In the genomic region with DNA sequence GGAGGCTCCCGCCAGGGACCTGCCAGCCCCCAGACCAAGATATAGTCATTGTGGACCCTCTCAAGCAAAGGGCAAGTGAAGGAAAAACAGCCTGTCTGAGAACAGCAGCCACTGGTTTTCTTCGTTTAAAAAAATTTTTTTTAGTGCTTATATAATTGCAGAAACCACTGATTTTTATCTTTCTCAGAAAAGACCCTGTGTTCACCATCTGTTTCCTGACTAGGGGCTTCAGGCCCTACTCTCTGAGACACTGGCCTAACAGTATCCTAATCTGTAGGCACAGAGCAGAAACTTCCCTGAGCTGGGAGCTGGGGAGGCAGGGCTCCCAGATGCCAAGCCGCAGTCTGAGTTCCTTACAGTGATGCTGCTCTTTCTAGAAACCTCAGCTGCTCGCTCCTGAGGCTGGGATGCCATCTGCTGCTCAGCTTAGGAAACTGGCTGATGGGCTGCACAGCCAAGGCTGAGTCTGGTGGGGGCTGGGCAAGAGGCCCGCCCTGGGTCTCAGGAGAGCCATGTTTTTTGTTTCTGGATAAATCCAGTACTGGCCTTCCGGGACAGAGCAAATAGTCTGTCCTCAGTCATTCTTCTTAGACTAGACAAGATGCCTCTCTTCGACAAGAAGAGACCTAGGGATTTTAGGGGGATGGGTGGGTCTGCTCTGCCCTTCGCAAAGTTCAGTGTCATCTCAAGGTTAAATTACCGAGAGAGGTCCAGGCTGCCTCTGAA, we compare ENCODE assay signal across 8 cellular contexts. TPM values are rescaled to one million over a fixed set of nuclear protein-coding genes. Genes with fewer than 3 reads are reported as not detected.
A peak's percentile ranks its signal among the peaks of the same experiment; 100 is the strongest.
DNase-seq lines count a peak whose midpoint lies in the region; ATAC-seq and TF ChIP-seq lines count a peak whose summit lies in the region.

No MANE protein-coding gene starts in this region.

- H3K36me3 Mint-ChIP-seq in activated T-helper 2 cell treated with anti-CD3 and anti-CD28 coated beads, Interferon-gamma antibody, Interleukin-2, Interleukin-4, amounts not matched to agents 10 μg/mL and 5 μg/mL and 100 μg/mL, durations not matched to agents 14 hours and 24 hours and 36 hours (ENCODE audit: low read depth), result no peaks in the 10 kb centered on the region

- H3K9me3 ChIP-seq in neuron (ENCODE audit: low read length), result no peaks in the 10 kb centered on the region

- DNase-seq in COR-L47 (lab: John Stamatoyannopoulos, UW) (peak; percentile 90), LoVo (ENCODE audit: low spot score) (peak; percentile 66), RWPE1 (ENCODE audit: low spot score) (peak; percentile 96), fibroblast of villous mesenchyme (ENCODE audit: low read depth) (peak; percentile 91)
- DNase-seq in activated T-helper 2 cell treated with anti-CD3 and anti-CD28 coated beads, Interferon-gamma antibody, Interleukin-2, Interleukin-4, amounts not matched to agents 10 μg/mL and 5 μg/mL and 100 μg/mL, durations not matched to agents 14 hours and 24 hours and 36 hours (ENCODE audit: low spot score), result peak; percentile 57

- TF ChIP-seq CTCF in RWPE1 (conservative IDR thresholded peaks at IDR 0.05; ENCODE audit: low read depth), result peak; percentile 99
- TF ChIP-seq CTCF in fibroblast of villous mesenchyme (IDR thresholded peaks at IDR 0.05; ENCODE audit: insufficient read depth, low read depth, low read length), result peak; percentile 97

- no peak overlapping the region for H3K27ac Mint-ChIP-seq in activated T-helper 2 cell treated with anti-CD3 and anti-CD28 coated beads, Interferon-gamma antibody, Interleukin-2, Interleukin-4, amounts not matched to agents 10 μg/mL and 5 μg/mL and 100 μg/mL, durations not matched to agents 14 hours and 24 hours and 36 hours

- CTCF ChIA-PET in RWPE1 (lab: Yijun Ruan, JAX), result interaction anchor here (0.5 to 1.1 kb wide), 23 partner anchors 8 to 1244 kb away, joined by 3 to 11 read pairs (median 3); no protein-coding TSS in a partner anchor

- H3K27me3 ChIP-seq in neuron (ENCODE audit: insufficient read depth, low read length), result no peaks in the 10 kb centered on the region

- ATAC-seq in GM21576 (IDR thresholded peaks at IDR 0.05; ENCODE audit: unreplicated experiment), result peak; percentile 69

- no peak overlapping the region for H3K4me3 Mint-ChIP-seq in activated T-helper 2 cell treated with anti-CD3 and anti-CD28 coated beads, Interferon-gamma antibody, Interleukin-2, Interleukin-4, amounts not matched to agents 10 μg/mL and 5 μg/mL and 100 μg/mL, durations not matched to agents 14 hours and 24 hours and 36 hours (ENCODE audit: low read depth)

- H3K36me3 ChIP-seq in neuron (ENCODE audit: insufficient read depth, low read length), result no peaks in the 10 kb centered on the region

- no peak overlapping the region for H3K4me3 ChIP-seq in fibroblast of villous mesenchyme (ENCODE audit: low read depth, low read length)
- H3K4me3 ChIP-seq in neuron (ENCODE audit: low read length), result no peak overlapping the region

- H3K27ac ChIP-seq in RWPE1, result no peak overlapping the region
- peak overlapping the region; percentile 75 for H3K27ac ChIP-seq in temporal lobe (ENCODE audit: low read depth, low read length)

- peaks cover 11% of the 10 kb centered on the region for H3K4me1 Mint-ChIP-seq in activated T-helper 2 cell treated with anti-CD3 and anti-CD28 coated beads, Interferon-gamma antibody, Interleukin-2, Interleukin-4, amounts not matched to agents 10 μg/mL and 5 μg/mL and 100 μg/mL, durations not matched to agents 14 hours and 24 hours and 36 hours (ENCODE audit: low read depth)

- H3K9me3 Mint-ChIP-seq in activated T-helper 2 cell treated with anti-CD3 and anti-CD28 coated beads, Interferon-gamma antibody, Interleukin-2, Interleukin-4, amounts not matched to agents 10 μg/mL and 5 μg/mL and 100 μg/mL, durations not matched to agents 14 hours and 24 hours and 36 hours, result no peaks in the 10 kb centered on the region

- peak overlapping the region; percentile 79 for H2AFZ ChIP-seq in neuron (ENCODE audit: low read depth, low read length)

- POLR2A ChIA-PET in RWPE1 (lab: Yijun Ruan, JAX; ENCODE audit: low non-redundant PET), result no interaction called here

- H3K27me3 Mint-ChIP-seq in activated T-helper 2 cell treated with anti-CD3 and anti-CD28 coated beads, Interferon-gamma antibody, Interleukin-2, Interleukin-4, amounts not matched to agents 10 μg/mL and 5 μg/mL and 100 μg/mL, durations not matched to agents 14 hours and 24 hours and 36 hours (ENCODE audit: low read depth), result peaks cover 25% of the 10 kb centered on the region

- H3K4me1 ChIP-seq in neuron (ENCODE audit: insufficient read depth, low read length), result peaks cover 12% of the 10 kb centered on the region

- intact Hi-C loops in activated T-helper 2 cell treated with anti-CD3 and anti-CD28 coated beads, Interferon-gamma antibody, Interleukin-2, Interleukin-4, amounts not matched to agents 10 μg/mL and 5 μg/mL and 100 μg/mL, durations not matched to agents 14 hours and 24 hours and 36 hours (cut with micrococcal nuclease), result loop anchor here (1.0 to 10.0 kb wide), 5 partner anchors 16 to 683 kb away; no protein-coding TSS in a partner anchor

RNA-seq across cellular contexts. Expression of gene MATR3, which starts 31.0 kb away (rescaled TPM):
- 259 TPM in 2 replicates for total RNA-seq in activated T-helper 2 cell treated with anti-CD3 and anti-CD28 coated beads, Interferon-gamma antibody, Interleukin-2, Interleukin-4, amounts not matched to agents 10 μg/mL and 5 μg/mL and 100 μg/mL, durations not matched to agents 14 hours and 24 hours and 36 hours
- 190 and 239 TPM in 2 replicates for total RNA-seq in fibroblast of villous mesenchyme
- 631 TPM for total RNA-seq in temporal lobe
